In genomic region chr9:89374176-89374575, GRCh38 we compare ENCODE assay signal across 1 cellular context.
TF ChIP-seq lines count a peak whose summit lies in the region.

No MANE protein-coding gene starts in this region.

TF ChIP-seq in GM12878, 131 proteins besides CTCF, POLR2A, EP300 and RAD21:
- TF ChIP-seq RCOR1 (conservative IDR thresholded peaks at IDR 0.05; ENCODE audit: low read depth, low read length) (no peak), ATF7 (IDR thresholded peaks at IDR 0.05; ENCODE audit: low read depth) (no peak), ETV6 (conservative IDR thresholded peaks at IDR 0.05 in 1 of 2, IDR thresholded peaks at IDR 0.05 in 1 of 2; ENCODE audit: borderline replicate concordance in 1 of 2, low read depth in 1 of 2) (no peak), TCF7 (IDR thresholded peaks at IDR 0.05; ENCODE audit: borderline replicate concordance) (no peak), YY1 (IDR thresholded peaks at IDR 0.05; ENCODE audit: low read depth, low read length) (no peak), CEBPZ (IDR thresholded peaks at IDR 0.05; ENCODE audit: low read depth, low read length) (no peak), FOS (IDR thresholded peaks at IDR 0.05; ENCODE audit: borderline replicate concordance, extremely low read depth, insufficient read length) (no peak), PAX5 (IDR thresholded peaks at IDR 0.05; ENCODE audit: borderline replicate concordance, low read depth, low read length) (no peak), ATF2 (IDR thresholded peaks at IDR 0.05; ENCODE audit: low read length) (no peak), HDGF (IDR thresholded peaks at IDR 0.05) (no peak), RELB (IDR thresholded peaks at IDR 0.05; ENCODE audit: low read depth) (no peak), BCL3 (IDR thresholded peaks at IDR 0.05; ENCODE audit: borderline replicate concordance, insufficient read depth, low read depth, low read length, poor library complexity, severe bottlenecking) (no peak), MYB (IDR thresholded peaks at IDR 0.05; ENCODE audit: borderline replicate concordance, low read depth, low read length) (no peak), SMC3 (IDR thresholded peaks at IDR 0.05; ENCODE audit: borderline replicate concordance, low read length) (no peak)
